11 cellular contexts compared by ENCODE assay signal in genomic region chr14:36942522-36943245, GRCh38.
DNase-seq lines count a peak whose midpoint lies in the region; ATAC-seq and TF ChIP-seq lines count a peak whose summit lies in the region.
"Had no signal": no experiment of that assay in that cellular context is flagged by ENCODE, and none has a peak within 500 bp of the region (broad histone marks: within the 10 kb centered on the region; RNA-seq: fewer than 3 reads in every experiment).

No MANE protein-coding gene starts in this region.

- no peaks in the 10 kb centered on the region for H3K36me3 ChIP-seq in H7 (replicated peaks; ENCODE audit: control insufficient read depth, insufficient read depth, low read length)
- H3K36me3 ChIP-seq: MG63 had no signal

- H3K9me3 Mint-ChIP-seq in CD14-positive monocyte, result no peaks in the 10 kb centered on the region
- no peaks in the 10 kb centered on the region for H3K9me3 Mint-ChIP-seq in activated B cell treated with CpG ODN at 0.5 μM for 24 hours
- H3K9me3 Mint-ChIP-seq: activated naive CD4-positive, alpha-beta T cell treated with anti-CD3 and anti-CD28 coated beads, Interleukin-2, amount 50 U/mL, for 72 hours had no signal

- intact Hi-C loops in CD14-positive monocyte (cut with micrococcal nuclease), result no loop called here
- intact Hi-C loops in activated B cell treated with CpG ODN at 0.5 μM for 24 hours (cut with micrococcal nuclease), result loop anchor here (2.0 kb wide), 1 partner anchor 1064 kb away; no protein-coding TSS in a partner anchor

- H3K4me3 Mint-ChIP-seq in CD14-positive monocyte (no peak overlapping the region), activated B cell treated with CpG ODN at 0.5 μM for 24 hours (no peak overlapping the region)

- H3K27me3 ChIP-seq in foreskin keratinocyte (no peaks in the 10 kb centered on the region), H7 (ENCODE audit: control insufficient read depth, insufficient read depth, low read length) (no peaks in the 10 kb centered on the region)
- H3K27me3 ChIP-seq: MG63 had no signal

- TF ChIP-seq CTCF in CD14-positive monocyte (IDR thresholded peaks at IDR 0.05) (peak; percentile 57), activated B cell treated with CpG ODN at 0.5 μM for 24 hours (IDR thresholded peaks at IDR 0.05) (peak; percentile 68), foreskin keratinocyte (conservative IDR thresholded peaks at IDR 0.05) (no peak)

- POLR2A ChIA-PET in activated B cell treated with CpG ODN at 0.5 μM for 24 hours (lab: Charles Lee), result no interaction called here

- no peak overlapping the region for H3K27ac Mint-ChIP-seq in CD14-positive monocyte
- H3K27ac Mint-ChIP-seq in activated B cell treated with CpG ODN at 0.5 μM for 24 hours, result no peak overlapping the region
- H3K27ac Mint-ChIP-seq: activated naive CD4-positive, alpha-beta T cell treated with anti-CD3 and anti-CD28 coated beads, Interleukin-2, amount 50 U/mL, for 72 hours had no signal

- ATAC-seq in HG03354 (IDR thresholded peaks at IDR 0.05; ENCODE audit: poor library complexity, severe bottlenecking, unreplicated experiment), result peak; percentile 17
- no peak for ATAC-seq in activated B cell treated with CpG ODN at 0.5 μM for 24 hours (ENCODE audit: low read depth)
- ATAC-seq in foreskin keratinocyte, result peak; percentile 74
- ATAC-seq in HG03521 (IDR thresholded peaks at IDR 0.05; ENCODE audit: unreplicated experiment), result no peak
- no peak for ATAC-seq in GM21737 (IDR thresholded peaks at IDR 0.05; ENCODE audit: unreplicated experiment)
- ATAC-seq: activated naive CD4-positive, alpha-beta T cell treated with anti-CD3 and anti-CD28 coated beads, Interleukin-2, amount 50 U/mL, for 72 hours had no signal

- H3K4me1 Mint-ChIP-seq in CD14-positive monocyte (no peaks in the 10 kb centered on the region), activated B cell treated with CpG ODN at 0.5 μM for 24 hours (no peaks in the 10 kb centered on the region)

- H3K4me1 ChIP-seq in foreskin keratinocyte, result peaks cover 9% of the 10 kb centered on the region

- H3K36me3 Mint-ChIP-seq in CD14-positive monocyte (no peaks in the 10 kb centered on the region), activated B cell treated with CpG ODN at 0.5 μM for 24 hours (ENCODE audit: low read depth) (no peaks in the 10 kb centered on the region)
- H3K36me3 Mint-ChIP-seq: activated naive CD4-positive, alpha-beta T cell treated with anti-CD3 and anti-CD28 coated beads, Interleukin-2, amount 50 U/mL, for 72 hours had no signal

- H3K4me3 ChIP-seq in H7 (ENCODE audit: insufficient read depth, low read depth, low read length), result no peak overlapping the region
- H3K4me3 ChIP-seq: hepatocyte, MG63 had no signal

- H3K27me3 Mint-ChIP-seq in CD14-positive monocyte (ENCODE audit: low read depth in 3 of 3), result peaks cover 0 to 2% (median 1%) of the 10 kb centered on the region in 3 donors
- no peaks in the 10 kb centered on the region for H3K27me3 Mint-ChIP-seq in activated B cell treated with CpG ODN at 0.5 μM for 24 hours

- DNase-seq in CD14-positive monocyte (ENCODE audit: low spot score) (no peak), activated B cell treated with CpG ODN at 0.5 μM for 24 hours (no peak), foreskin keratinocyte (peak in 1 of 2 donors; percentile 62), H7 (no peak), OCI-M1 (lab: John Stamatoyannopoulos, UW) (no peak)

- no peak overlapping the region for H3K27ac ChIP-seq in foreskin keratinocyte
- H3K27ac ChIP-seq: hepatocyte had no signal

- CTCF ChIA-PET in activated B cell treated with CpG ODN at 0.5 μM for 24 hours (lab: Charles Lee), result interaction anchor here (0.6 to 2.4 kb wide), 6 partner anchors 11 to 1128 kb away, joined by 3 to 16 read pairs (median 4); no protein-coding TSS in a partner anchor

Comparison
In these comparisons a context has a peak if more than half of its experiments do, and no peak if none do; other contexts are left out.
1. ATAC-seq: peak in HG03354 (single experiment) and foreskin keratinocyte (single experiment); none in activated B cell treated with CpG ODN at 0.5 μM for 24 hours (single experiment), HG03521 (single experiment) and GM21737 (single experiment).